Comparison of ENCODE assay signal across 18 cellular contexts in genomic region chr7:142638581-142638980, GRCh38.
DNase-seq lines count a peak whose midpoint lies in the region; ATAC-seq and TF ChIP-seq lines count a peak whose summit lies in the region.
"Had no signal": no experiment of that assay in that cellular context is flagged by ENCODE, and none has a peak within 500 bp of the region (broad histone marks: within the 10 kb centered on the region; RNA-seq: fewer than 3 reads in every experiment).

No MANE protein-coding gene starts in this region.

- H3K4me3 ChIP-seq in CD4-positive, CD25-positive, alpha-beta regulatory T cell (ENCODE audit: low read depth, low read length), result no peak overlapping the region
- H3K4me3 ChIP-seq: BLaER1, GM23338 had no signal

- H3K9me3 Mint-ChIP-seq in activated CD4-positive, alpha-beta T cell treated with anti-CD3 and anti-CD28 coated beads for 36 hours (ENCODE audit: low read depth), result no peaks in the 10 kb centered on the region
- H3K9me3 Mint-ChIP-seq in activated naive CD4-positive, alpha-beta T cell treated with anti-CD3 and anti-CD28 coated beads for 36 hours, result no peaks in the 10 kb centered on the region
- H3K9me3 Mint-ChIP-seq in CD4-positive, CD25-positive, alpha-beta regulatory T cell, result peaks cover 0 to 3% (median 0%) of the 10 kb centered on the region in 7 donors
- H3K9me3 Mint-ChIP-seq in activated T-helper 17 cell treated with anti-CD3 and anti-CD28 coated beads, Interleukin-2, amount 50 U/mL, for 72 hours, result no peaks in the 10 kb centered on the region
- H3K9me3 Mint-ChIP-seq in Calu3 (ENCODE audit: low read depth, unreplicated experiment), result no peaks in the 10 kb centered on the region
- H3K9me3 Mint-ChIP-seq: CD8-positive, alpha-beta memory T cell; GM23338; HFFc6 had no signal

- TF ChIP-seq CTCF in Calu3 (IDR thresholded peaks at IDR 0.05; ENCODE audit: unreplicated experiment), result no peak

- peak overlapping the region; percentile 49 for H3K4me3 Mint-ChIP-seq in activated CD4-positive, alpha-beta T cell treated with anti-CD3 and anti-CD28 coated beads for 36 hours
- H3K4me3 Mint-ChIP-seq in activated naive CD4-positive, alpha-beta T cell treated with anti-CD3 and anti-CD28 coated beads for 36 hours, result peak overlapping the region; percentile 24
- peak overlapping the region in 3 of 4 donors; percentile 11 to 54 (median 37) for H3K4me3 Mint-ChIP-seq in CD4-positive, CD25-positive, alpha-beta regulatory T cell
- peak overlapping the region; percentile 19 for H3K4me3 Mint-ChIP-seq in activated T-helper 17 cell treated with anti-CD3 and anti-CD28 coated beads, Interleukin-2, amount 50 U/mL, for 72 hours
- no peak overlapping the region for H3K4me3 Mint-ChIP-seq in Calu3 (ENCODE audit: low read depth, unreplicated experiment)
- H3K4me3 Mint-ChIP-seq: CD14-positive monocyte; CD8-positive, alpha-beta memory T cell; GM23338; HFFc6 had no signal

- intact Hi-C loops in activated CD4-positive, alpha-beta T cell treated with anti-CD3 and anti-CD28 coated beads for 36 hours (cut with DNase I, micrococcal nuclease), result loop anchor here in 1 of 2 experiments (10.0 kb wide), 1 partner anchor 576 kb away; no protein-coding TSS in a partner anchor
- intact Hi-C loops in activated naive CD4-positive, alpha-beta T cell treated with anti-CD3 and anti-CD28 coated beads for 36 hours (cut with micrococcal nuclease), result no loop called here
- intact Hi-C loops in Calu3 (cut with micrococcal nuclease; ENCODE audit: unreplicated experiment), result no loop called here

- H3K4me1 Mint-ChIP-seq in activated CD4-positive, alpha-beta T cell treated with anti-CD3 and anti-CD28 coated beads for 36 hours, result peaks cover 15% of the 10 kb centered on the region
- H3K4me1 Mint-ChIP-seq in activated naive CD4-positive, alpha-beta T cell treated with anti-CD3 and anti-CD28 coated beads for 36 hours (ENCODE audit: low read depth), result peaks cover 16% of the 10 kb centered on the region
- H3K4me1 Mint-ChIP-seq in CD4-positive, CD25-positive, alpha-beta regulatory T cell, result peaks cover 2 to 53% (median 18%) of the 10 kb centered on the region in 4 donors
- no peaks in the 10 kb centered on the region for H3K4me1 Mint-ChIP-seq in activated T-helper 17 cell treated with anti-CD3 and anti-CD28 coated beads, Interleukin-2, amount 50 U/mL, for 72 hours
- H3K4me1 Mint-ChIP-seq in Calu3 (ENCODE audit: low read depth, unreplicated experiment), result no peaks in the 10 kb centered on the region
- H3K4me1 Mint-ChIP-seq: GM23338 had no signal

- H3K4me1 ChIP-seq in CD4-positive, CD25-positive, alpha-beta regulatory T cell (ENCODE audit: control insufficient read depth, insufficient read depth, low read length, poor library complexity, severe bottlenecking), result no peaks in the 10 kb centered on the region
- H3K4me1 ChIP-seq: BLaER1 had no signal

- no TSS peak for BruUV-seq in Calu3 (replicated peaks; lab: Mats Ljungman, UMichigan)

- no peak overlapping the region for H3K27ac Mint-ChIP-seq in activated CD4-positive, alpha-beta T cell treated with anti-CD3 and anti-CD28 coated beads for 36 hours
- H3K27ac Mint-ChIP-seq in activated naive CD4-positive, alpha-beta T cell treated with anti-CD3 and anti-CD28 coated beads for 36 hours, result peak overlapping the region; percentile 41
- H3K27ac Mint-ChIP-seq in CD4-positive, CD25-positive, alpha-beta regulatory T cell, result peak overlapping the region in 1 of 3 donors; percentile 99
- no peak overlapping the region for H3K27ac Mint-ChIP-seq in activated T-helper 17 cell treated with anti-CD3 and anti-CD28 coated beads, Interleukin-2, amount 50 U/mL, for 72 hours
- no peak overlapping the region for H3K27ac Mint-ChIP-seq in Calu3 (ENCODE audit: unreplicated experiment)
- H3K27ac Mint-ChIP-seq: CD14-positive monocyte, GM23338, HFFc6 had no signal

- H3K9me3 ChIP-seq in CD4-positive, CD25-positive, alpha-beta regulatory T cell (ENCODE audit: control insufficient read depth in 2 of 2, low read length in 2 of 2), result no peaks in the 10 kb centered on the region
- H3K9me3 ChIP-seq: BLaER1 had no signal

- ATAC-seq in activated CD4-positive, alpha-beta T cell treated with anti-CD3 and anti-CD28 coated beads for 36 hours, result no peak
- no peak for ATAC-seq in CD4-positive, CD25-positive, alpha-beta regulatory T cell (ENCODE audit: low read depth in 2 of 2)
- ATAC-seq in activated T-helper 17 cell treated with anti-CD3 and anti-CD28 coated beads, Interleukin-2, amount 50 U/mL, for 72 hours (replicated peaks), result no peak
- ATAC-seq: GM23338, HCT116 had no signal

- no peak for DNase-seq in activated CD4-positive, alpha-beta T cell treated with anti-CD3 and anti-CD28 coated beads for 36 hours
- no peak for DNase-seq in activated CD4-positive, alpha-beta T cell treated with anti-CD3 and anti-CD28 coated beads for 1 hour
- no peak for DNase-seq in activated naive CD4-positive, alpha-beta T cell treated with anti-CD3 and anti-CD28 coated beads for 36 hours
- no peak for DNase-seq in activated naive CD4-positive, alpha-beta T cell treated with Interleukin-2 at 50 U/mL for 16 hours
- no peak for DNase-seq in CD4-positive, CD25-positive, alpha-beta regulatory T cell
- DNase-seq in Calu3 (no peak), NCI-H69 (lab: John Stamatoyannopoulos, UW) (no peak)
- DNase-seq: 8988T; CD8-positive, alpha-beta memory T cell; COR-L47; H7; HFFc6 had no signal

- H3K36me3 Mint-ChIP-seq in activated CD4-positive, alpha-beta T cell treated with anti-CD3 and anti-CD28 coated beads for 36 hours (ENCODE audit: low read depth), result no peaks in the 10 kb centered on the region
- H3K36me3 Mint-ChIP-seq in activated naive CD4-positive, alpha-beta T cell treated with anti-CD3 and anti-CD28 coated beads for 36 hours (ENCODE audit: low read depth), result no peaks in the 10 kb centered on the region
- H3K36me3 Mint-ChIP-seq in CD4-positive, CD25-positive, alpha-beta regulatory T cell, result no peaks in the 10 kb centered on the region
- H3K36me3 Mint-ChIP-seq in activated T-helper 17 cell treated with anti-CD3 and anti-CD28 coated beads, Interleukin-2, amount 50 U/mL, for 72 hours (ENCODE audit: low read depth), result no peaks in the 10 kb centered on the region
- H3K36me3 Mint-ChIP-seq in Calu3 (ENCODE audit: insufficient read depth, unreplicated experiment), result no peaks in the 10 kb centered on the region
- H3K36me3 Mint-ChIP-seq: CD14-positive monocyte; CD8-positive, alpha-beta memory T cell had no signal

- H3K27ac ChIP-seq in CD4-positive, CD25-positive, alpha-beta regulatory T cell (ENCODE audit: insufficient read depth, low read length, poor library complexity, severe bottlenecking), result peak overlapping the region; percentile 23
- H3K27ac ChIP-seq: BLaER1, HL-60 had no signal

- CTCF ChIA-PET in activated CD4-positive, alpha-beta T cell treated with anti-CD3 and anti-CD28 coated beads for 36 hours (lab: Charles Lee), result no interaction called here
- CTCF ChIA-PET in activated naive CD4-positive, alpha-beta T cell treated with anti-CD3 and anti-CD28 coated beads for 36 hours (lab: Charles Lee), result interaction anchor here (4.4 kb wide), 1 partner anchor 144 kb away, joined by 35 read pairs; no protein-coding TSS in a partner anchor
- CTCF ChIA-PET in Calu3 (lab: Charles Lee), result no interaction called here

- H3K36me3 ChIP-seq in CD4-positive, CD25-positive, alpha-beta regulatory T cell (ENCODE audit: control insufficient read depth, insufficient read depth, low read length), result no peaks in the 10 kb centered on the region
- H3K36me3 ChIP-seq: BLaER1 had no signal

- no peaks in the 10 kb centered on the region for H3K27me3 ChIP-seq in CD4-positive, CD25-positive, alpha-beta regulatory T cell (ENCODE audit: control insufficient read depth, insufficient read depth, low read length)
- H3K27me3 ChIP-seq: BLaER1 had no signal

- H3K27me3 Mint-ChIP-seq in activated CD4-positive, alpha-beta T cell treated with anti-CD3 and anti-CD28 coated beads for 36 hours, result no peaks in the 10 kb centered on the region
- H3K27me3 Mint-ChIP-seq in activated naive CD4-positive, alpha-beta T cell treated with anti-CD3 and anti-CD28 coated beads for 36 hours (ENCODE audit: low read depth), result peaks cover 3% of the 10 kb centered on the region
- no peaks in the 10 kb centered on the region for H3K27me3 Mint-ChIP-seq in CD4-positive, CD25-positive, alpha-beta regulatory T cell
- no peaks in the 10 kb centered on the region for H3K27me3 Mint-ChIP-seq in activated T-helper 17 cell treated with anti-CD3 and anti-CD28 coated beads, Interleukin-2, amount 50 U/mL, for 72 hours
- peaks cover 70% of the 10 kb centered on the region for H3K27me3 Mint-ChIP-seq in Calu3 (ENCODE audit: unreplicated experiment)

- POLR2A ChIA-PET in activated CD4-positive, alpha-beta T cell treated with anti-CD3 and anti-CD28 coated beads for 36 hours (lab: Charles Lee), result no interaction called here
